In the genomic region with DNA sequence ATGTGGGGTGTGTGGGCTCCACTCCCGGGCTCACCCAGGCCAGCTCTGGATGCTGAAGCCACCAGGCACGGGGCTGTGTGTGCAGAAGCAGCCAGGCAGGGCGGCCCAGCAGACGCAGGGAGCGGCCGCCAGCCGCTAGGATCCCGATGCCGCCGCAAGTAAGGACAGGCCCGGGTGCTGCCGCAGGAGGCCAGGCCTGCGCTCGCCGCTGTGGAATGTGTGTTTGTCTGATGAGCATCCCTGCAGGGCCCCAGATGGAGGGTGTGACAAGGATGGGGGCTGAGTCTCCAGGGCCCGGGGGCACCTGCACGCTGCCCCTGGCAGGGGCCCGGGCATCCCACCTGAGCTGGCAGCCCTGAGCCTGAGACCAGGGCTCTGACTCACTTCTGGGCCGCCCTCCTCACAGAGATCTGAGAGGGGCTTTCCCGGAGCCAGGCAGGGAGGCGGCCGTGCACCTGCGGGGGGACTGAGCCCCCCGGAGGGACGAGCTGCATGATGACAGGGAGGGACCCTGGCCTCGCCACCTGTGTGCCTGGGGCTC, we compare ENCODE assay signal across 1 cellular context.
TF ChIP-seq lines count a peak whose summit lies in the region.

No MANE protein-coding gene starts in this region.

TF ChIP-seq in K562, 482 proteins besides CTCF, POLR2A, EP300 and RAD21:
- peak; percentile 90 for TF ChIP-seq ZBTB33 (CRISPR knock-in tag; IDR thresholded peaks at IDR 0.05)
- TF ChIP-seq, protein P1, sequence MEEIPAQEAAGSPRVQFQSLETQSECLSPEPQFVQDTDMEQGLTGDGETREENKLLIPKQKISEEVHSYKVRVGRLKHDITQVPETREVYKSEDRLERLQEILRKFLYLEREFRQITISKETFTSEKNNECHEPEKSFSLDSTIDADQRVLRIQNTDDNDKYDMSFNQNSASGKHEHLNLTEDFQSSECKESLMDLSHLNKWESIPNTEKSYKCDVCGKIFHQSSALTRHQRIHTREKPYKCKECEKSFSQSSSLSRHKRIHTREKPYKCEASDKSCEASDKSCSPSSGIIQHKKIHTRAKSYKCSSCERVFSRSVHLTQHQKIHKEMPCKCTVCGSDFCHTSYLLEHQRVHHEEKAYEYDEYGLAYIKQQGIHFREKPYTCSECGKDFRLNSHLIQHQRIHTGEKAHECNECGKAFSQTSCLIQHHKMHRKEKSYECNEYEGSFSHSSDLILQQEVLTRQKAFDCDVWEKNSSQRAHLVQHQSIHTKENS (CRISPR knock-in tag; IDR thresholded peaks at IDR 0.05): no peak
